Comparison of ENCODE assay signal across 10 cellular contexts in the genomic region with DNA sequence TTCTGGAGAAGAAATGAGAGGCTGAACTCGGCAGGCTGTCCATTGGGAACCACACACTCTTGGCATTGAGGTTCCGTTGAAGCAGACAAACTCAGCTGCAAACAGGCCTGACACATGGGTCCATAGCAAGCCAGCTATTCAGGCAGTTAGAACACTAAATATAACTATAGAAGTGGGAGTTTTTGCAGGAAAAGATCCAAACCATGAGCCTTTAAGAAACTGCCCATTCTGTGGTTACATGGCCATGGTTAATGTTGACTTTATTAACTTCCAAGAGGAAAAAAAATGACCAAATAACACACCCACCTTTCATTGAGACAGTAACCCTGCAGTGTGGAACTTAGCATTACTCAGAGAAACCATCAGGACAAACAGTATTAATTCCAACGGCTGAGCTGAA.
A peak's percentile ranks its signal among the peaks of the same experiment; 100 is the strongest.
DNase-seq lines count a peak whose midpoint lies in the region; ATAC-seq, FAIRE-seq and TF ChIP-seq lines count a peak whose summit lies in the region.
"Had no signal": no experiment of that assay in that cellular context is flagged by ENCODE, and none has a peak within 500 bp of the region (broad histone marks: within the 10 kb centered on the region; RNA-seq: fewer than 3 reads in every experiment).

No MANE protein-coding gene starts in this region.

- DNase-seq in A549 (ENCODE audit: low read depth in 1 of 2, low spot score in 1 of 2) = no peak
- DNase-seq in HK-2 (ENCODE audit: unreplicated experiment) = peak; percentile 20
- peak; percentile 48 for DNase-seq in cerebellum (ENCODE audit: low spot score)
- DNase-seq in left lung = no peak
- no peak for DNase-seq in HTR-8/SVneo (ENCODE audit: insufficient read length, low spot score)
- DNase-seq in NCI-H146 treated with DMSO at 0.1 percent for 48 hours (lab: John Stamatoyannopoulos, UW; ENCODE audit: unreplicated experiment) = no peak
- no peak for DNase-seq in DMS53 treated with DMSO at 0.1 percent for 48 hours (lab: John Stamatoyannopoulos, UW; ENCODE audit: unreplicated experiment)
- no peak for DNase-seq in posterior vena cava (ENCODE audit: low spot score)
- DNase-seq: activated CD4-positive, alpha-beta T cell treated with anti-CD3 and anti-CD28 coated beads for 4 hours; dermis blood vessel endothelial cell had no signal

- ATAC-seq in A549 = peak; percentile 39 to 65; a peak in 4 of 6 replicates
- ATAC-seq in left lung = peak; percentile 78

- H3K36me3 ChIP-seq in left lung = no peaks in the 10 kb centered on the region

- no peak for TF ChIP-seq EP300 in A549 (IDR thresholded peaks at IDR 0.05)

- no peak for FAIRE-seq in A549 (lab: Jason Lieb, UNC)
- no peak for FAIRE-seq in HTR-8/SVneo (lab: Jason Lieb, UNC)

- H3K9me3 ChIP-seq in A549 (no peaks in the 10 kb centered on the region), left lung (no peaks in the 10 kb centered on the region)

- no peak for TF ChIP-seq POLR2A in A549 (IDR thresholded peaks at IDR 0.05; ENCODE audit: low read length)

- H3K27ac ChIP-seq in A549 (peak overlapping the region; percentile 29 to 35; a peak in 2 of 6 replicates), left lung (peak overlapping the region in 1 of 2 donors; percentile 62)

- no peak overlapping the region for H3K4me3 ChIP-seq in A549
- H3K4me3 ChIP-seq in left lung = no peak overlapping the region

- WGBS in A549 (ENCODE audit: missing lambda C conversion rate) = 22% methylated on average over 3 of the region's 3 CpGs

- H3K4me2 ChIP-seq in A549 = peak overlapping the region; percentile 66

- intact Hi-C loops in left lung (cut with DNase I) (no loop called here), posterior vena cava (cut with DNase I) (no loop called here)

- TF ChIP-seq RAD21 in A549 (conservative IDR thresholded peaks at IDR 0.05 in 1 of 2, IDR thresholded peaks at IDR 0.05 in 1 of 2) = no peak

- POLR2A ChIA-PET in A549 (lab: Yijun Ruan, JAX) = no interaction called here

- no peak for TF ChIP-seq CTCF in A549 (IDR thresholded peaks at IDR 0.05)
- TF ChIP-seq CTCF in left lung (IDR thresholded peaks at IDR 0.05) = no peak

- H3K27me3 ChIP-seq in left lung = no peaks in the 10 kb centered on the region

- CTCF ChIA-PET in A549 (lab: Yijun Ruan, JAX) = interaction anchor here (1.0 to 2.0 kb wide), 3 partner anchors 17 to 53 kb away, joined by 3 to 6 read pairs (median 4); no protein-coding TSS in a partner anchor

- H3K4me1 ChIP-seq in A549 (peaks cover 36% of the 10 kb centered on the region), left lung (peaks cover 7 to 16% of the 10 kb centered on the region in 2 donors)

TF ChIP-seq in A549, 52 proteins besides CTCF, POLR2A, EP300 and RAD21:
- TF ChIP-seq MAFK (IDR thresholded peaks at IDR 0.05; ENCODE audit: partially characterized antibody) (no peak), EHF (CRISPR knock-in tag; IDR thresholded peaks at IDR 0.05) (no peak), ZFP36 (IDR thresholded peaks at IDR 0.05; ENCODE audit: borderline replicate concordance, partially characterized antibody) (no peak), HOXB13 (CRISPR knock-in tag; IDR thresholded peaks at IDR 0.05; ENCODE audit: low read depth) (no peak), CBX2 (IDR thresholded peaks at IDR 0.05; ENCODE audit: borderline replicate concordance, low read depth) (no peak), FOSL2 (IDR thresholded peaks at IDR 0.05) (no peak), FOSL2 (CRISPR knock-in tag; IDR thresholded peaks at IDR 0.05) (no peak), NPAS2 (CRISPR knock-in tag; IDR thresholded peaks at IDR 0.05; ENCODE audit: borderline replicate concordance) (no peak), MAZ (IDR thresholded peaks at IDR 0.05; ENCODE audit: borderline replicate concordance, low read depth, low read length) (no peak), CBX8 (IDR thresholded peaks at IDR 0.05) (no peak), JUNB (IDR thresholded peaks at IDR 0.05) (no peak), EHMT2 (IDR thresholded peaks at IDR 0.05; ENCODE audit: low read depth) (no peak), KDM1A (IDR thresholded peaks at IDR 0.05; ENCODE audit: low read depth) (no peak)
- TF ChIP-seq, protein P1, sequence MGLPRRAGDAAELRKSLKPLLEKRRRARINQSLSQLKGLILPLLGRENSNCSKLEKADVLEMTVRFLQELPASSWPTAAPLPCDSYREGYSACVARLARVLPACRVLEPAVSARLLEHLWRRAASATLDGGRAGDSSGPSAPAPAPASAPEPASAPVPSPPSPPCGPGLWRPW (IDR thresholded peaks at IDR 0.05) = no peak
- TF ChIP-seq, protein P2, sequence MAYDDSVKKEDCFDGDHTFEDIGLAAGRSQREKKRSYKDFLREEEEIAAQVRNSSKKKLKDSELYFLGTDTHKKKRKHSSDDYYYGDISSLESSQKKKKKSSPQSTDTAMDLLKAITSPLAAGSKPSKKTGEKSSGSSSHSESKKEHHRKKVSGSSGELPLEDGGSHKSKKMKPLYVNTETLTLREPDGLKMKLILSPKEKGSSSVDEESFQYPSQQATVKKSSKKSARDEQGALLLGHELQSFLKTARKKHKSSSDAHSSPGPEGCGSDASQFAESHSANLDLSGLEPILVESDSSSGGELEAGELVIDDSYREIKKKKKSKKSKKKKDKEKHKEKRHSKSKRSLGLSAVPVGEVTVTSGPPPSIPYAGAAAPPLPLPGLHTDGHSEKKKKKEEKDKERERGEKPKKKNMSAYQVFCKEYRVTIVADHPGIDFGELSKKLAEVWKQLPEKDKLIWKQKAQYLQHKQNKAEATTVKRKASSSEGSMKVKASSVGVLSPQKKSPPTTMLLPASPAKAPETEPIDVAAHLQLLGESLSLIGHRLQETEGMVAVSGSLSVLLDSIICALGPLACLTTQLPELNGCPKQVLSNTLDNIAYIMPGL (CRISPR knock-in tag; IDR thresholded peaks at IDR 0.05; ENCODE audit: borderline replicate concordance) = no peak
- TF ChIP-seq, protein P3, sequence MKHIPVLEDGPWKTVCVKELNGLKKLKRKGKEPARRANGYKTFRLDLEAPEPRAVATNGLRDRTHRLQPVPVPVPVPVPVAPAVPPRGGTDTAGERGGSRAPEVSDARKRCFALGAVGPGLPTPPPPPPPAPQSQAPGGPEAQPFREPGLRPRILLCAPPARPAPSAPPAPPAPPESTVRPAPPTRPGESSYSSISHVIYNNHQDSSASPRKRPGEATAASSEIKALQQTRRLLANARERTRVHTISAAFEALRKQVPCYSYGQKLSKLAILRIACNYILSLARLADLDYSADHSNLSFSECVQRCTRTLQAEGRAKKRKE (CRISPR knock-in tag; IDR thresholded peaks at IDR 0.05; ENCODE audit: low read depth) = no peak
TF ChIP-seq in A549: peak in this region for 0.

Comparison
In these comparisons a context has a peak if more than half of its experiments do, and no peak if none do; other contexts are left out.
1. DNase-seq: peak in HK-2 (single experiment) and cerebellum (single experiment); none in A549 (0 of 2), left lung (0 of 2), HTR-8/SVneo (single experiment), NCI-H146 treated with DMSO at 0.1 percent for 48 hours (single experiment), DMS53 treated with DMSO at 0.1 percent for 48 hours (single experiment) and posterior vena cava (single experiment).